In the genomic region with DNA sequence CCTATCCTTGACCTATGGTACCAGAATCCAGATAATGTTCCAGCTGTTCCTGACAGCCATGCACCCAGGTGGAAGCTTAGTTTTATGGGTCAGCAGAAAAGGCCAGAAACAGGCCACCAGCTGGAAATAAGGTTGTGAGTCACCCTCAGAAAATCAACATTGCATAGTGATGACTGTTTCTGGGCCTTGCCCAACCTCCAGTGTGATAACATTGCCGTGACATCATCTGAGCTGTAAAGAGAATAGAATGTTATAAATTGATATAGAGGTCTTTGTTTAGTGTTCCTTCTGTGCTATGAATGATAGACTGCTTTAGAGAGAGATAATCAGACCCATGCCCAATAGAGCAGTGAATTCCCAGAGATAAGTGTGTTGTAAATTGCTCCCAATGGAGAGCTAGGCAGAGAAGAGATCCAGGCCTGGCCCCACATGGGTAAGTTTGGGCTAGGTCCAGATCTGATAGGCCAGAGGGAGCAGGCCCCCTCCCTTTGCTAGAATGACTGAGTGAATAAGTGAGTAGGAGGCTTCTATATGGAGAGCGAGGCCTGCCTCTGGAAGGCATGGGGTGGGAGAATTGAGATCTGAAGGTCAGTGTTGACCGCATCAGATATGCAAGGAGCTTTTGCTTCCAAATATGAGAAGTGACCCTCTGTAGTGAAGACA, we compare ENCODE assay signal across 1 cellular context.
A peak's percentile ranks its signal among the peaks of the same experiment; 100 is the strongest.
TF ChIP-seq lines count a peak whose summit lies in the region.

No MANE protein-coding gene starts in this region.

TF ChIP-seq in HEK293, 187 proteins besides CTCF, POLR2A, EP300 and RAD21 (continued from another document):
- TF ChIP-seq, protein P1, sequence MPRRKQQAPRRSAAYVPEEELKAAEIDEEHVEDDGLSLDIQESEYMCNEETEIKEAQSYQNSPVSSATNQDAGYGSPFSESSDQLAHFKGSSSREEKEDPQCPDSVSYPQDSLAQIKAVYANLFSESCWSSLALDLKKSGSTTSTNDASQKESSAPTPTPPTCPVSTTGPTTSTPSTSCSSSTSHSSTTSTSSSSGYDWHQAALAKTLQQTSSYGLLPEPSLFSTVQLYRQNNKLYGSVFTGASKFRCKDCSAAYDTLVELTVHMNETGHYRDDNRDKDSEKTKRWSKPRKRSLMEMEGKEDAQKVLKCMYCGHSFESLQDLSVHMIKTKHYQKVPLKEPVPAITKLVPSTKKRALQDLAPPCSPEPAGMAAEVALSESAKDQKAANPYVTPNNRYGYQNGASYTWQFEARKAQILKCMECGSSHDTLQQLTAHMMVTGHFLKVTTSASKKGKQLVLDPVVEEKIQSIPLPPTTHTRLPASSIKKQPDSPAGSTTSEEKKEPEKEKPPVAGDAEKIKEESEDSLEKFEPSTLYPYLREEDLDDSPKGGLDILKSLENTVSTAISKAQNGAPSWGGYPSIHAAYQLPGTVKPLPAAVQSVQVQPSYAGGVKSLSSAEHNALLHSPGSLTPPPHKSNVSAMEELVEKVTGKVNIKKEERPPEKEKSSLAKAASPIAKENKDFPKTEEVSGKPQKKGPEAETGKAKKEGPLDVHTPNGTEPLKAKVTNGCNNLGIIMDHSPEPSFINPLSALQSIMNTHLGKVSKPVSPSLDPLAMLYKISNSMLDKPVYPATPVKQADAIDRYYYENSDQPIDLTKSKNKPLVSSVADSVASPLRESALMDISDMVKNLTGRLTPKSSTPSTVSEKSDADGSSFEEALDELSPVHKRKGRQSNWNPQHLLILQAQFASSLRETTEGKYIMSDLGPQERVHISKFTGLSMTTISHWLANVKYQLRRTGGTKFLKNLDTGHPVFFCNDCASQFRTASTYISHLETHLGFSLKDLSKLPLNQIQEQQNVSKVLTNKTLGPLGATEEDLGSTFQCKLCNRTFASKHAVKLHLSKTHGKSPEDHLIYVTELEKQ (tag by site-specific recombination; IDR thresholded peaks at IDR 0.05; ENCODE audit: borderline replicate concordance) = peak; percentile 79
- TF ChIP-seq ZNF843 (tag by site-specific recombination; IDR thresholded peaks at IDR 0.05) (peak; percentile 63; the same call in 1 of the 2 replicates), ZNF623 (tag by site-specific recombination; IDR thresholded peaks at IDR 0.05) (0 out of 2 replicates have a peak, but pooled peaks have one; percentile 14), ZNF670 (tag by site-specific recombination; IDR thresholded peaks at IDR 0.05; ENCODE audit: low read depth) (no peak), KLF9 (tag by site-specific recombination; IDR thresholded peaks at IDR 0.05; ENCODE audit: low read depth) (no peak), HOXA7 (CRISPR knock-in tag; IDR thresholded peaks at IDR 0.05; ENCODE audit: borderline replicate concordance) (no peak), KLF10 (tag by site-specific recombination; IDR thresholded peaks at IDR 0.05) (peak; percentile 92), ZNF404 (tag by site-specific recombination; IDR thresholded peaks at IDR 0.05) (no peak), TRIM28 (IDR thresholded peaks at IDR 0.05; ENCODE audit: borderline replicate concordance, low read length) (0 out of 2 replicates have a peak, but pooled peaks have one; percentile 46), ZNF629 (tag by site-specific recombination; IDR thresholded peaks at IDR 0.05) (peak; percentile 98), ZNF792 (tag by site-specific recombination; IDR thresholded peaks at IDR 0.05) (no peak), ZXDB (tag by site-specific recombination; IDR thresholded peaks at IDR 0.05) (peak; percentile 61; the same call in 1 of the 2 replicates), ZNF529 (tag by site-specific recombination; IDR thresholded peaks at IDR 0.05; ENCODE audit: insufficient replicate concordance) (no peak), ZNF747 (tag by site-specific recombination; IDR thresholded peaks at IDR 0.05) (no peak)
- TF ChIP-seq, protein P2, sequence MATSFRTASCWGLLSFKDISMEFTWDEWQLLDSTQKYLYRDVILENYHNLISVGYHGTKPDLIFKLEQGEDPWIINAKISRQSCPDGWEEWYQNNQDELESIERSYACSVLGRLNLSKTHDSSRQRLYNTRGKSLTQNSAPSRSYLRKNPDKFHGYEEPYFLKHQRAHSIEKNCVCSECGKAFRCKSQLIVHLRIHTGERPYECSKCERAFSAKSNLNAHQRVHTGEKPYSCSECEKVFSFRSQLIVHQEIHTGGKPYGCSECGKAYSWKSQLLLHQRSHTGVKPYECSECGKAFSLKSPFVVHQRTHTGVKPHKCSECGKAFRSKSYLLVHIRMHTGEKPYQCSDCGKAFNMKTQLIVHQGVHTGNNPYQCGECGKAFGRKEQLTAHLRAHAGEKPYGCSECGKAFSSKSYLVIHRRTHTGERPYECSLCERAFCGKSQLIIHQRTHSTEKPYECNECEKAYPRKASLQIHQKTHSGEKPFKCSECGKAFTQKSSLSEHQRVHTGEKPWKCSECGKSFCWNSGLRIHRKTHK (tag by site-specific recombination; IDR thresholded peaks at IDR 0.05) = no peak
